Comparison of ENCODE assay signal across 1 cellular context in genomic region chr12:12511021-12511783, GRCh38.
TF ChIP-seq lines count a peak whose summit lies in the region.

No MANE protein-coding gene starts in this region.

TF ChIP-seq in GM12878, 131 proteins besides CTCF, POLR2A, EP300 and RAD21 (continued from another document):
- no peak for TF ChIP-seq CUX1 (IDR thresholded peaks at IDR 0.05; ENCODE audit: insufficient replicate concordance, low read depth, low read length)
- no peak for TF ChIP-seq ZBTB40 (IDR thresholded peaks at IDR 0.05; ENCODE audit: borderline replicate concordance)
- TF ChIP-seq TBL1XR1 (IDR thresholded peaks at IDR 0.05; ENCODE audit: low read depth, low read length), result no peak
- no peak for TF ChIP-seq CBFB (IDR thresholded peaks at IDR 0.05; ENCODE audit: low read depth)
- TF ChIP-seq ELK1 (IDR thresholded peaks at IDR 0.05; ENCODE audit: low read depth, low read length), result no peak
- no peak for TF ChIP-seq BHLHE40 (IDR thresholded peaks at IDR 0.05; ENCODE audit: borderline replicate concordance in 1 of 2, low read depth in 2 of 2, low read length in 1 of 2)
